Comparison of ENCODE assay signal across 1 cellular context in the genomic region with DNA sequence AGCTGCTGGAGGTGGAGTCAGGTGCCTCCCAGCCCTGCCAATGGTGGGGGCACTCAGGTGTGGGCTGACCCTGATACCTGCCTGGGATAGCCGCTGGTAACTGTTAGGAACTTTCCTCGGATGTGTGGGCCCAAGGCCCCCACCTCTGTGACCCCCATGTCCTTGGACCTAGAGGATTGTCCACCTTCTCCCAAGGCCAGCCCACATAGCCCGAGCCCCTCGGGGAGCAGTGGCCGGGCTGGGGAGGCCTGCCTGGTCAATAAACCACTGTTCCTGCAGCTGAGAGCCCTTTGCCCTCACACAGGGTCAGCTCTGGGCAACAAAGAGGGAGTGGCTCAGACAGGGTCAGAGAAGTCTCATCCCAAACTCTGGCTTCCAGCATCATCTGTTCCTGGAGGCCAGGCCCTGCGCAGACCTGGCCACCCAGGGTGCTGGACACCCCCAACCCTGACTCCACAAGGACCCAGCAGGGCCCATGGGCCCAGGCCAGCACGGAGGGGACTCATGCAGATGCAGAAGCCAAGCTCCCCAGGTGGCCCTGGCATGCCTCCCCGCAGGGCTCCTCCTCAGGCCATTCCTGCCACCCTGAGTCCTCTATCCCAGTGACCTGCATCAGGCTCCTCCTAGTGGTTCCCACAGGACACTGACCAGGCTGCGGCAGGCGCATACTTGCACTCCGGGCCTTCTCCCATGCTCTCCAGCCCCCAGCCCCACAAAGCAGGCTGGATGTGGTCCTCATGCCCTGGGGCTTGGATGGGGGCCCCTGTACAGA.
TF ChIP-seq lines count a peak whose summit lies in the region.

No MANE protein-coding gene starts in this region.

TF ChIP-seq in WTC11, 78 proteins besides CTCF, POLR2A, EP300 and RAD21:
- 0 out of 2 replicates have a peak, but pooled peaks have one; percentile 28 for TF ChIP-seq ZNF423 (CRISPR knock-in tag; IDR thresholded peaks at IDR 0.05)
